Comparison of ENCODE assay signal across 8 cellular contexts in genomic region chr6:163413345-163414116, GRCh38. TPM values are rescaled to one million over a fixed set of nuclear protein-coding genes. Genes with fewer than 3 reads are reported as not detected.
DNase-seq lines count a peak whose midpoint lies in the region; ATAC-seq and TF ChIP-seq lines count a peak whose summit lies in the region.

No MANE protein-coding gene starts in this region.

- H3K27ac ChIP-seq in GM23248 (peak overlapping the region; percentile 94), angular gyrus (ENCODE audit: low read depth, low read length) (peak overlapping the region; percentile 96), right atrium auricular region (peak overlapping the region; percentile 98 to 100), psoas muscle (peak overlapping the region; percentile 98)

- WGBS in GM23248 (ENCODE audit: low coverage in 1 of 2, low lambda C conversion rate in 2 of 2, missing lambda C conversion rate in 2 of 2), 2 experiments = 1% methylated on average over 51 to 92 of the region's 109 CpGs
- WGBS in psoas muscle, 3 donors = 1% methylated on average over 62 to 109 of the region's 109 CpGs

- no peaks in the 10 kb centered on the region for H3K9me2 ChIP-seq in GM23248 (ENCODE audit: insufficient read depth)

- H4K20me1 ChIP-seq in GM23248 (ENCODE audit: insufficient read depth) = no peaks in the 10 kb centered on the region

- H3F3A ChIP-seq in GM23248 (ENCODE audit: insufficient read depth) = peaks cover 34% of the 10 kb centered on the region

- intact Hi-C loops in psoas muscle (cut with DNase I) = loop anchor here (2.0 to 5.0 kb wide), 4 partner anchors 76 to 556 kb away; no protein-coding TSS in a partner anchor

- peak overlapping the region; percentile 80 for H3K4me3 ChIP-seq in GM23248
- H3K4me3 ChIP-seq in right atrium auricular region = peak overlapping the region; percentile 58 to 93
- H3K4me3 ChIP-seq in psoas muscle = peak overlapping the region; percentile 73

- peak overlapping the region; percentile 99 for H3K4me2 ChIP-seq in GM23248 (ENCODE audit: unreplicated experiment)

- peak; percentile 85 to 92 (median 89) for ATAC-seq in psoas muscle

- H3K9ac ChIP-seq in GM23248 = peak overlapping the region; percentile 91

- H3K27me3 ChIP-seq in GM23248 (replicated peaks; ENCODE audit: insufficient read depth) (no peaks in the 10 kb centered on the region), right atrium auricular region (no peaks in the 10 kb centered on the region), psoas muscle (ENCODE audit: insufficient read depth in 3 of 3, low read length in 2 of 3) (no peaks in the 10 kb centered on the region)

- peak overlapping the region; percentile 82 for H2AFZ ChIP-seq in GM23248

- TF ChIP-seq CTCF in right atrium auricular region (IDR thresholded peaks at IDR 0.05) = peak in 1 of 2 donors; percentile 27
- no peak for TF ChIP-seq CTCF in psoas muscle (IDR thresholded peaks at IDR 0.05)

- in situ Hi-C loops in GM23248 (cut with MboI) = no loop called here

- H3K9me3 ChIP-seq in GM23248 (ENCODE audit: low read depth) (no peaks in the 10 kb centered on the region), right atrium auricular region (no peaks in the 10 kb centered on the region), psoas muscle (no peaks in the 10 kb centered on the region)

- peaks cover 53% of the 10 kb centered on the region for H3K79me2 ChIP-seq in GM23248 (ENCODE audit: insufficient read depth)

- peak; percentile 74 for DNase-seq in GM04504 (ENCODE audit: low read depth)
- DNase-seq in GM23248 = peak; percentile 96
- DNase-seq in LHCN-M2 (ENCODE audit: low read depth) = peak; percentile 87
- peak; percentile 79 to 93 (median 88) for DNase-seq in T-helper 2 cell
- peak; percentile 89 for DNase-seq in right atrium auricular region (ENCODE audit: low spot score)
- peak; percentile 90 to 95 for DNase-seq in psoas muscle
- peak; percentile 91 for DNase-seq in ureter (ENCODE audit: low spot score)

- H3K36me3 ChIP-seq in GM23248 (ENCODE audit: low read depth) (no peaks in the 10 kb centered on the region), right atrium auricular region (no peaks in the 10 kb centered on the region), psoas muscle (ENCODE audit: insufficient read depth in 1 of 2, low read depth in 1 of 2) (no peaks in the 10 kb centered on the region)

- peaks cover 10% of the 10 kb centered on the region for H3K4me1 ChIP-seq in GM23248 (ENCODE audit: insufficient read depth)
- H3K4me1 ChIP-seq in right atrium auricular region = peaks cover 0 to 8% of the 10 kb centered on the region in 2 donors
- H3K4me1 ChIP-seq in psoas muscle = peaks cover 1% of the 10 kb centered on the region

RNA-seq across cellular contexts. Expression of gene QKI, which starts 1.0 kb away (rescaled TPM):
- total RNA-seq in GM23248 (2014; rRNA removed; shearing (Covaris generic)) = 106 and 145 TPM in 2 replicates
- polyA plus RNA-seq in GM23248 (2016; fragmentation: Nextera tagmentation; extraction: Ambion mirVana) (12.6 and 13.6 TPM in 2 replicates), psoas muscle (100 to 1,000 TPM in 1 of 3 donors, 10 to 100 TPM in 2; 62.0 to 266 (median 82.1) TPM)
- total RNA-seq in LHCN-M2 (2014; rRNA removed) (84.7 and 122 TPM in 2 replicates), right atrium auricular region (100 to 1,000 TPM; 366 to 434 TPM), psoas muscle (100 to 1,000 TPM; 275 to 421 (median 308) TPM), ureter (96.7 TPM)
- 46.2 TPM for polyA plus RNA-seq in LHCN-M2 (2012)

Comparison
In these comparisons a context has a peak if more than half of its experiments do, and no peak if none do; other contexts are left out.
1. Peak in every context shown above with its lines: DNase-seq, ATAC-seq, H3K4me3 ChIP-seq and H3K27ac ChIP-seq.